In genomic region chr4:113952452-113953029, GRCh38 we compare ENCODE assay signal across 8 cellular contexts. TPM values are rescaled to one million over a fixed set of nuclear protein-coding genes. Genes with fewer than 3 reads are reported as not detected.
A peak's percentile ranks its signal among the peaks of the same experiment; 100 is the strongest.
DNase-seq lines count a peak whose midpoint lies in the region; ATAC-seq and TF ChIP-seq lines count a peak whose summit lies in the region.

No MANE protein-coding gene starts in this region.

- no peak overlapping the region for H3K4me3 ChIP-seq in naive thymus-derived CD4-positive, alpha-beta T cell (ENCODE audit: low read length)

- H3K36me3 Mint-ChIP-seq in activated T-cell treated with anti-CD3 and anti-CD28 coated beads, Interleukin-2, amount 50 U/mL, for 24 hours (ENCODE audit: low read depth) = no peaks in the 10 kb centered on the region
- H3K36me3 Mint-ChIP-seq in endothelial cell (ENCODE audit: low read depth, unreplicated experiment) = no peaks in the 10 kb centered on the region
- H3K36me3 Mint-ChIP-seq in naive thymus-derived CD4-positive, alpha-beta T cell = no peaks in the 10 kb centered on the region
- no peaks in the 10 kb centered on the region for H3K36me3 Mint-ChIP-seq in T-helper 2 cell treated with Interferon-gamma antibody and Interleukin-4, amounts not matched to agents 5 μg/mL and 100 μg/mL, for 36 hours (ENCODE audit: low read depth)

- H3K9me3 ChIP-seq in naive thymus-derived CD4-positive, alpha-beta T cell (ENCODE audit: control insufficient read depth in 2 of 3, low read length in 3 of 3) = no peaks in the 10 kb centered on the region

- peaks cover 6% of the 10 kb centered on the region for H3K4me1 Mint-ChIP-seq in activated T-cell treated with anti-CD3 and anti-CD28 coated beads, Interleukin-2, amount 50 U/mL, for 24 hours (ENCODE audit: low read depth)
- no peaks in the 10 kb centered on the region for H3K4me1 Mint-ChIP-seq in endothelial cell (ENCODE audit: unreplicated experiment)
- H3K4me1 Mint-ChIP-seq in naive thymus-derived CD4-positive, alpha-beta T cell = peaks cover 0 to 30% (median 20%) of the 10 kb centered on the region in 7 donors
- H3K4me1 Mint-ChIP-seq in T-helper 2 cell treated with Interferon-gamma antibody and Interleukin-4, amounts not matched to agents 5 μg/mL and 100 μg/mL, for 36 hours (ENCODE audit: low read depth) = peaks cover 2% of the 10 kb centered on the region

- POLR2A ChIA-PET in naive thymus-derived CD4-positive, alpha-beta T cell (lab: Charles Lee) = interaction anchor here (1.2 kb wide), 1 partner anchor 47 kb away, joined by 3 read pairs; no protein-coding TSS in a partner anchor

- no peaks in the 10 kb centered on the region for H3K9me3 Mint-ChIP-seq in activated T-cell treated with anti-CD3 and anti-CD28 coated beads, Interleukin-2, amount 50 U/mL, for 24 hours
- no peaks in the 10 kb centered on the region for H3K9me3 Mint-ChIP-seq in endothelial cell (ENCODE audit: unreplicated experiment)
- H3K9me3 Mint-ChIP-seq in naive thymus-derived CD4-positive, alpha-beta T cell = no peaks in the 10 kb centered on the region
- no peaks in the 10 kb centered on the region for H3K9me3 Mint-ChIP-seq in T-helper 2 cell treated with Interferon-gamma antibody and Interleukin-4, amounts not matched to agents 5 μg/mL and 100 μg/mL, for 36 hours

- peaks cover 8% of the 10 kb centered on the region for H3K27me3 Mint-ChIP-seq in activated T-cell treated with anti-CD3 and anti-CD28 coated beads, Interleukin-2, amount 50 U/mL, for 24 hours
- no peaks in the 10 kb centered on the region for H3K27me3 Mint-ChIP-seq in endothelial cell (ENCODE audit: unreplicated experiment)
- H3K27me3 Mint-ChIP-seq in naive thymus-derived CD4-positive, alpha-beta T cell = peaks cover 0 to 19% (median 5%) of the 10 kb centered on the region in 5 donors
- H3K27me3 Mint-ChIP-seq in T-helper 2 cell treated with Interferon-gamma antibody and Interleukin-4, amounts not matched to agents 5 μg/mL and 100 μg/mL, for 36 hours (ENCODE audit: low read depth) = peaks cover 33% of the 10 kb centered on the region

- H3K27ac ChIP-seq in naive thymus-derived CD4-positive, alpha-beta T cell (ENCODE audit: low read depth, low read length) = no peak overlapping the region

- DNase-seq in activated T-cell treated with anti-CD3 and anti-CD28 coated beads for 24 hours (ENCODE audit: low read depth) (peak; percentile 21), HT1080 (ENCODE audit: low read depth) (peak; percentile 48), RPMI7951 (ENCODE audit: low read depth) (peak; percentile 65), endothelial cell (ENCODE audit: low spot score) (peak; percentile 65)
- DNase-seq in activated T-cell treated with anti-CD3 and anti-CD28 coated beads, Interleukin-2, amount 50 U/mL, for 24 hours = no peak
- peak in 5 of 9 donors; percentile 8 to 33 (median 21) for DNase-seq in naive thymus-derived CD4-positive, alpha-beta T cell
- DNase-seq in T-helper 2 cell treated with Interferon-gamma antibody and Interleukin-4, amounts not matched to agents 5 μg/mL and 100 μg/mL, for 36 hours (ENCODE audit: low spot score) = no peak

- no peaks in the 10 kb centered on the region for H3K27me3 ChIP-seq in naive thymus-derived CD4-positive, alpha-beta T cell (ENCODE audit: control insufficient read depth in 2 of 2, insufficient read depth in 2 of 2, low read length in 2 of 2)

- CTCF ChIA-PET in naive thymus-derived CD4-positive, alpha-beta T cell (lab: Charles Lee) = interaction anchor here (0.6 to 0.7 kb wide), 2 partner anchors 38 to 270 kb away, joined by 3 read pairs; no protein-coding TSS in a partner anchor

- H3K27ac Mint-ChIP-seq in activated T-cell treated with anti-CD3 and anti-CD28 coated beads, Interleukin-2, amount 50 U/mL, for 24 hours = no peak overlapping the region
- H3K27ac Mint-ChIP-seq in endothelial cell (ENCODE audit: unreplicated experiment) = no peak overlapping the region
- H3K27ac Mint-ChIP-seq in naive thymus-derived CD4-positive, alpha-beta T cell = no peak overlapping the region
- H3K27ac Mint-ChIP-seq in T-helper 2 cell treated with Interferon-gamma antibody and Interleukin-4, amounts not matched to agents 5 μg/mL and 100 μg/mL, for 36 hours = no peak overlapping the region

- peak; percentile 95 for ATAC-seq in GM21576 (IDR thresholded peaks at IDR 0.05; ENCODE audit: unreplicated experiment)
- peak; percentile 81 for ATAC-seq in naive thymus-derived CD4-positive, alpha-beta T cell

- intact Hi-C loops in naive thymus-derived CD4-positive, alpha-beta T cell (cut with micrococcal nuclease) = loop anchor here (1.0 to 2.0 kb wide), 5 partner anchors 50 to 558 kb away; no protein-coding TSS in a partner anchor

- no peaks in the 10 kb centered on the region for H3K36me3 ChIP-seq in naive thymus-derived CD4-positive, alpha-beta T cell (ENCODE audit: control insufficient read depth in 2 of 3, insufficient read depth in 3 of 3, low read length in 3 of 3)

- no peaks in the 10 kb centered on the region for H3K4me1 ChIP-seq in naive thymus-derived CD4-positive, alpha-beta T cell (ENCODE audit: control insufficient read depth in 2 of 2, insufficient read depth in 2 of 2, low read length in 2 of 2)

- H3K4me3 Mint-ChIP-seq in activated T-cell treated with anti-CD3 and anti-CD28 coated beads, Interleukin-2, amount 50 U/mL, for 24 hours = no peak overlapping the region
- H3K4me3 Mint-ChIP-seq in endothelial cell (ENCODE audit: unreplicated experiment) = no peak overlapping the region
- H3K4me3 Mint-ChIP-seq in naive thymus-derived CD4-positive, alpha-beta T cell = peak overlapping the region in 1 of 10 donors; percentile 13
- H3K4me3 Mint-ChIP-seq in T-helper 2 cell treated with Interferon-gamma antibody and Interleukin-4, amounts not matched to agents 5 μg/mL and 100 μg/mL, for 36 hours = no peak overlapping the region

- TF ChIP-seq CTCF in endothelial cell (IDR thresholded peaks at IDR 0.05; ENCODE audit: unreplicated experiment) = peak; percentile 76

RNA-seq across cellular contexts. Expression of gene ARSJ, which starts 26.9 kb away (rescaled TPM):
- 11.8 and 12.4 TPM in 2 replicates for total RNA-seq in HT1080 (2014; rRNA removed; shearing (Covaris generic))
- polyA plus RNA-seq in HT1080 (2015; cell fraction: cytosol; rRNA removed) = 9.0 and 9.2 TPM in 2 replicates
- 11.8 and 11.9 TPM in 2 replicates for polyA plus RNA-seq in HT1080 (2015; cell fraction: nucleus; rRNA removed)
- total RNA-seq in RPMI7951 (2014; rRNA removed; shearing (Covaris generic)) = 7.1 and 10.5 TPM in 2 replicates
- 11.2 TPM for total RNA-seq in endothelial cell (ENCODE audit: unreplicated experiment)
- under 1 TPM in 2 of 5 experiments, not detected in 3; 0.24 to 0.29 TPM for total RNA-seq in naive thymus-derived CD4-positive, alpha-beta T cell
- under 1 TPM in 1 of 2 donors, not detected in 1; 0.17 TPM for polyA plus RNA-seq in naive thymus-derived CD4-positive, alpha-beta T cell

Comparison
In these comparisons a context has a peak if more than half of its experiments do, and no peak if none do; other contexts are left out.
1. DNase-seq: peak in activated T-cell treated with anti-CD3 and anti-CD28 coated beads for 24 hours (single experiment), HT1080 (single experiment), RPMI7951 (single experiment), endothelial cell (single experiment) and naive thymus-derived CD4-positive, alpha-beta T cell (5 of 9); none in activated T-cell treated with anti-CD3 and anti-CD28 coated beads, Interleukin-2, amount 50 U/mL, for 24 hours (single experiment) and T-helper 2 cell treated with Interferon-gamma antibody and Interleukin-4, amounts not matched to agents 5 μg/mL and 100 μg/mL, for 36 hours (single experiment).